ENCODE assay signal across 8 cellular contexts in the genomic region with DNA sequence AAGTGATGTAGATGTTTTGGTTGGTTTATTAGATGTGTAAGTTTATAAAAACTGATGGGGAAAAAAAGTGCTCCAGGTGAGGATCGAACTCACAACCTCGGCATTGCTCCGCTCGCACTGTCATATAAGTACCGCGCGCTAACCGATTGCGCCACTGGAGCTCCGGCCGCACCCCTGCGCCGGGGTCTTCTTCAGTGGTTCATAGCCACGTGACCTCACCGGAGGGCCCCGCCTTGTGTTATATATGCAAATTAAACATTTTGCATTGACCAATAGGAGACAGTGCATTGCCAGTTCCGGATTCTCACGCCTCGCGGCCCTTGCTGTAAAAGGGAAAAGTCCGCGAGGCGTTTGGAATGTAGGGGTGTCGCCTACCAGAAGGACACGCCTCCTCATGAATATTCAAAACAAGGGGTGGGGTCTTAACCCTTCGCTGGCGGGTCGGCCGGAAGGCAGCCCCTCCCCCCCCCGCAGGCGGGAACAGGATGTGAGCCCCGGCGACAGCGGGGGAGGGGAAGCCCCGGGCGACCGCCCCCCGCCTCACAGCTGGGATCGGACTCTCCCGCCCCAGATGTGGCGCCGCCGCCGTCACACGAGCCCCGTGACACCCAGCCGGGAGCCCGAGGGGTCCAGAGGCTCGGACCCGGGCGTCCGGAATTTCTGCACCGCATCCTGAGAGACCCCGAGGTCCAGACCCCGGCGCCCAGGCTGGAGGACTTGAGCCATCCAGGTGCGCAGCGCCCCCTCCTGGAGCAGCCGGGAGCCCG. TPM values are rescaled to one million over a fixed set of nuclear protein-coding genes. Genes with fewer than 3 reads are reported as not detected.
DNase-seq lines count a peak whose midpoint lies in the region; ATAC-seq and TF ChIP-seq lines count a peak whose summit lies in the region.

A gene with protein sequence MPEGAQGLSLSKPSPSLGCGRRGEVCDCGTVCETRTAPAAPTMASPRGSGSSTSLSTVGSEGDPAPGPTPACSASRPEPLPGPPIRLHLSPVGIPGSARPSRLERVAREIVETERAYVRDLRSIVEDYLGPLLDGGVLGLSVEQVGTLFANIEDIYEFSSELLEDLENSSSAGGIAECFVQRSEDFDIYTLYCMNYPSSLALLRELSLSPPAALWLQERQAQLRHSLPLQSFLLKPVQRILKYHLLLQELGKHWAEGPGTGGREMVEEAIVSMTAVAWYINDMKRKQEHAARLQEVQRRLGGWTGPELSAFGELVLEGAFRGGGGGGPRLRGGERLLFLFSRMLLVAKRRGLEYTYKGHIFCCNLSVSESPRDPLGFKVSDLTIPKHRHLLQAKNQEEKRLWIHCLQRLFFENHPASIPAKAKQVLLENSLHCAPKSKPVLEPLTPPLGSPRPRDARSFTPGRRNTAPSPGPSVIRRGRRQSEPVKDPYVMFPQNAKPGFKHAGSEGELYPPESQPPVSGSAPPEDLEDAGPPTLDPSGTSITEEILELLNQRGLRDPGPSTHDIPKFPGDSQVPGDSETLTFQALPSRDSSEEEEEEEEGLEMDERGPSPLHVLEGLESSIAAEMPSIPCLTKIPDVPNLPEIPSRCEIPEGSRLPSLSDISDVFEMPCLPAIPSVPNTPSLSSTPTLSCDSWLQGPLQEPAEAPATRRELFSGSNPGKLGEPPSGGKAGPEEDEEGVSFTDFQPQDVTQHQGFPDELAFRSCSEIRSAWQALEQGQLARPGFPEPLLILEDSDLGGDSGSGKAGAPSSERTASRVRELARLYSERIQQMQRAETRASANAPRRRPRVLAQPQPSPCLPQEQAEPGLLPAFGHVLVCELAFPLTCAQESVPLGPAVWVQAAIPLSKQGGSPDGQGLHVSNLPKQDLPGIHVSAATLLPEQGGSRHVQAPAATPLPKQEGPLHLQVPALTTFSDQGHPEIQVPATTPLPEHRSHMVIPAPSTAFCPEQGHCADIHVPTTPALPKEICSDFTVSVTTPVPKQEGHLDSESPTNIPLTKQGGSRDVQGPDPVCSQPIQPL (N-terminal part only) (plus strand): TSS at position 570 of the 767 bp plus-strand sequence. CDS start 1,418 bp downstream, outside the sequence.

- peak within 1 kb of the TSS; percentile 94 to 100 (median 99) for H3K27ac Mint-ChIP-seq in CD4-positive, alpha-beta memory T cell
- H3K27ac Mint-ChIP-seq in activated CD4-positive, alpha-beta memory T cell treated with anti-CD3 and anti-CD28 coated beads for 36 hours: peak within 1 kb of the TSS; percentile 88

- H3K4me1 Mint-ChIP-seq in CD4-positive, alpha-beta memory T cell: peaks cover 25 to 60% (median 34%) of the 10 kb centered on the region in 4 donors
- H3K4me1 Mint-ChIP-seq in activated CD4-positive, alpha-beta memory T cell treated with anti-CD3 and anti-CD28 coated beads for 36 hours (ENCODE audit: low read depth): peaks cover 34% of the 10 kb centered on the region

- H3K27ac ChIP-seq in CD4-positive, alpha-beta memory T cell (ENCODE audit: low read depth, low read length): peak within 1 kb of the TSS; percentile 100
- H3K27ac ChIP-seq in dorsolateral prefrontal cortex: peak within 1 kb of the TSS; percentile 42 to 98 (median 93)
- H3K27ac ChIP-seq in right lobe of liver: peak within 1 kb of the TSS; percentile 93 to 100 (median 99)

- H3K27me3 ChIP-seq in CD4-positive, alpha-beta memory T cell (ENCODE audit: insufficient read depth, low read length): no peaks in the 10 kb centered on the region
- H3K27me3 ChIP-seq in dorsolateral prefrontal cortex (peaks cover 0 to 10% (median 0%) of the 10 kb centered on the region in 45 donors), right lobe of liver (no peaks in the 10 kb centered on the region)

- H3K4me3 ChIP-seq in CD4-positive, alpha-beta memory T cell (ENCODE audit: low read length in 2 of 2): peak within 1 kb of the TSS; percentile 69 to 74
- H3K4me3 ChIP-seq in dorsolateral prefrontal cortex: peak within 1 kb of the TSS; percentile 60 to 96 (median 83)
- H3K4me3 ChIP-seq in right lobe of liver: peak within 1 kb of the TSS; percentile 59 to 99 (median 81)

- H3K9me3 Mint-ChIP-seq in CD4-positive, alpha-beta memory T cell: peaks cover 0 to 10% (median 0%) of the 10 kb centered on the region in 8 donors
- no peaks in the 10 kb centered on the region for H3K9me3 Mint-ChIP-seq in activated CD4-positive, alpha-beta memory T cell treated with anti-CD3 and anti-CD28 coated beads for 36 hours

- DNase-seq in CD4-positive, alpha-beta memory T cell: peak; percentile 97 to 99 (median 98)
- DNase-seq in NCI-H82 treated with DMSO at 0.1 percent for 48 hours (lab: John Stamatoyannopoulos, UW; ENCODE audit: unreplicated experiment) (peak; percentile 99), dorsolateral prefrontal cortex (peak; percentile 91 to 99 (median 97)), right lobe of liver (peak; percentile 95 to 96 (median 96))
- peak; percentile 98 for DNase-seq in activated CD4-positive, alpha-beta memory T cell treated with anti-CD3 and anti-CD28 coated beads for 36 hours
- peak; percentile 95 to 97 for DNase-seq in stimulated activated CD4-positive, alpha-beta T cell treated with anti-CD3 and anti-CD28 coated beads, Interleukin-4, amount 100 ng/mL, for 4 hours

- peaks cover 20 to 53% of the 10 kb centered on the region in 2 donors for H3K36me3 Mint-ChIP-seq in CD4-positive, alpha-beta memory T cell
- H3K36me3 Mint-ChIP-seq in activated CD4-positive, alpha-beta memory T cell treated with anti-CD3 and anti-CD28 coated beads for 36 hours: peaks cover 34% of the 10 kb centered on the region

- H3K36me3 ChIP-seq in CD4-positive, alpha-beta memory T cell (ENCODE audit: insufficient read depth, low read length): peaks cover 18% of the 10 kb centered on the region
- H3K36me3 ChIP-seq in right lobe of liver: peaks cover 0 to 11% (median 7%) of the 10 kb centered on the region in 4 donors

- no peaks in the 10 kb centered on the region for H3K9me3 ChIP-seq in CD4-positive, alpha-beta memory T cell (ENCODE audit: control insufficient read depth in 1 of 2, low read length in 2 of 2)
- no peaks in the 10 kb centered on the region for H3K9me3 ChIP-seq in right lobe of liver

- POLR2A ChIA-PET in CD4-positive, alpha-beta memory T cell (lab: Charles Lee; ENCODE audit: partially characterized antibody): interaction anchor here (0.8 to 2.6 kb wide), 23 partner anchors 10 to 1158 kb away, joined by 3 to 384 read pairs (median 5); a partner anchor contains a TSS
- POLR2A ChIA-PET in activated CD4-positive, alpha-beta memory T cell treated with anti-CD3 and anti-CD28 coated beads for 36 hours (lab: Charles Lee): interaction anchor here (1.0 to 1.9 kb wide), 6 partner anchors 10 to 23 kb away, joined by 4 to 28 read pairs (median 8); a partner anchor contains a TSS

- peak; percentile 86 for TF ChIP-seq POLR2A in right lobe of liver (IDR thresholded peaks at IDR 0.05)

- H3K27me3 Mint-ChIP-seq in CD4-positive, alpha-beta memory T cell: peaks cover 0 to 7% of the 10 kb centered on the region in 2 donors
- peaks cover 3% of the 10 kb centered on the region for H3K27me3 Mint-ChIP-seq in activated CD4-positive, alpha-beta memory T cell treated with anti-CD3 and anti-CD28 coated beads for 36 hours

- peak in 51 of 56 donors; percentile 4 to 90 (median 77) for TF ChIP-seq CTCF in dorsolateral prefrontal cortex (IDR thresholded peaks at IDR 0.05 in 54 of 56, conservative IDR thresholded peaks at IDR 0.05 in 2 of 56; ENCODE audit: low read depth in 1 of 56, partially characterized antibody in 56 of 56)
- peak; percentile 82 to 87 (median 85) for TF ChIP-seq CTCF in right lobe of liver (IDR thresholded peaks at IDR 0.05)

- peak within 1 kb of the TSS; percentile 76 to 98 (median 90) for H3K4me3 Mint-ChIP-seq in CD4-positive, alpha-beta memory T cell
- H3K4me3 Mint-ChIP-seq in activated CD4-positive, alpha-beta memory T cell treated with anti-CD3 and anti-CD28 coated beads for 36 hours: peak within 1 kb of the TSS; percentile 84

- peaks cover 32% of the 10 kb centered on the region for H3K4me1 ChIP-seq in CD4-positive, alpha-beta memory T cell (ENCODE audit: insufficient read depth, low read length)
- H3K4me1 ChIP-seq in right lobe of liver: peaks cover 0 to 12% (median 2%) of the 10 kb centered on the region in 4 donors

- ATAC-seq in GM19438 (IDR thresholded peaks at IDR 0.05; ENCODE audit: low read depth, unreplicated experiment) (peak; percentile 53), HG03575 (IDR thresholded peaks at IDR 0.05; ENCODE audit: extremely low read depth, insufficient number of reproducible peaks, low FRiP score, unreplicated experiment) (peak; percentile 29), right lobe of liver (peak; percentile 46 to 66 (median 57))

- CTCF ChIA-PET in CD4-positive, alpha-beta memory T cell (lab: Charles Lee; ENCODE audit: partially characterized antibody): interaction anchor here (1.0 to 2.3 kb wide), 10 partner anchors 15 to 291 kb away, joined by 3 to 215 read pairs (median 4); a partner anchor contains a TSS
- CTCF ChIA-PET in activated CD4-positive, alpha-beta memory T cell treated with anti-CD3 and anti-CD28 coated beads for 36 hours (lab: Charles Lee): interaction anchor here (0.6 to 2.5 kb wide), 17 partner anchors 8 to 794 kb away, joined by 3 to 219 read pairs (median 6); a partner anchor contains a TSS

- intact Hi-C loops in CD4-positive, alpha-beta memory T cell (cut with micrococcal nuclease): loop anchor here (1.0 kb wide), 8 partner anchors 11 to 290 kb away; a partner anchor contains a TSS
- intact Hi-C loops in activated CD4-positive, alpha-beta memory T cell treated with anti-CD3 and anti-CD28 coated beads for 36 hours (cut with micrococcal nuclease): loop anchor here (1.0 to 5.0 kb wide), 9 partner anchors 15 to 287 kb away; a partner anchor contains a TSS
- intact Hi-C loops in dorsolateral prefrontal cortex (cut with DNase I) (loop anchor here in 1 of 2 donors (2.0 kb wide), 1 partner anchor 23 kb away; a partner anchor contains a TSS), right lobe of liver (cut with DNase I) (no loop called here)

- whole genome bisulfite sequencing in right lobe of liver (ENCODE audit: insufficient coverage, low coverage, low lambda C conversion rate, missing lambda C conversion rate): 0% methylated on average over 14 of the region's 60 CpGs

RNA-seq across cellular contexts. Expression of the gene that starts here (rescaled TPM):
- total RNA-seq in CD4-positive, alpha-beta memory T cell: 10 to 100 TPM; 12.1 to 17.0 TPM
- 1 to 10 TPM; 1.4 to 5.1 TPM for polyA plus RNA-seq in CD4-positive, alpha-beta memory T cell
- total RNA-seq in activated CD4-positive, alpha-beta memory T cell treated with anti-CD3 and anti-CD28 coated beads for 36 hours: 10 to 100 TPM; 74.9 to 80.6 TPM
- total RNA-seq in dorsolateral prefrontal cortex: 10 to 100 TPM in 50 of 120 experiments, 1 to 10 TPM in 70; 2.1 to 25.5 (median 9.2) TPM
- 10 to 100 TPM in 1 of 6 experiments, 1 to 10 TPM in 5; 1.6 to 15.0 (median 6.3) TPM for total RNA-seq in right lobe of liver

Comparison
In these comparisons a context has a peak if more than half of its experiments do, and no peak if none do; other contexts are left out.
1. Peak in every context shown above with its lines: DNase-seq, ATAC-seq, H3K4me3 ChIP-seq and H3K27ac ChIP-seq.
2. intact Hi-C loops: an anchor here in CD4-positive, alpha-beta memory T cell (1.0 kb wide) and activated CD4-positive, alpha-beta memory T cell treated with anti-CD3 and anti-CD28 coated beads for 36 hours (1.0 to 5.0 kb wide); none called in right lobe of liver.